10 cellular contexts compared by ENCODE assay signal in genomic region chr16:53542283-53542682, GRCh38.
"Had no signal": no experiment of that assay in that cellular context is flagged by ENCODE, and none has a peak within 500 bp of the region (broad histone marks: within the 10 kb centered on the region; RNA-seq: fewer than 3 reads in every experiment).

No MANE protein-coding gene starts in this region.

- H3K4me1 ChIP-seq: gastrocnemius medialis, tibial artery had no signal

- H3K4me3 Mint-ChIP-seq: activated CD4-positive, alpha-beta memory T cell treated with anti-CD3 and anti-CD28 coated beads for 36 hours; activated T-cell treated with anti-CD3 and anti-CD28 coated beads, Interleukin-2, amount 50 U/mL, for 4 hours; naive thymus-derived CD4-positive, alpha-beta T cell had no signal

- H3K36me3 ChIP-seq: gastrocnemius medialis, tibial artery had no signal

- H3K36me3 Mint-ChIP-seq: activated CD4-positive, alpha-beta memory T cell treated with anti-CD3 and anti-CD28 coated beads for 36 hours had no signal

- ATAC-seq: activated T-cell treated with anti-CD3 and anti-CD28 coated beads, Interleukin-2, amount 50 U/mL, for 4 hours; gastrocnemius medialis; naive thymus-derived CD4-positive, alpha-beta T cell had no signal

- H3K27ac Mint-ChIP-seq: activated CD4-positive, alpha-beta memory T cell treated with anti-CD3 and anti-CD28 coated beads for 36 hours; naive thymus-derived CD4-positive, alpha-beta T cell had no signal

- H3K27ac ChIP-seq: gastrocnemius medialis, skin epidermis, tibial artery had no signal

- DNase-seq: activated CD4-positive, alpha-beta memory T cell treated with anti-CD3 and anti-CD28 coated beads for 36 hours; activated CD4-positive, alpha-beta T cell treated with anti-CD3 and anti-CD28 coated beads for 1 hour; activated gamma-delta T cell; activated T-cell treated with anti-CD3 and anti-CD28 coated beads, Interleukin-2, amount 50 U/mL, for 4 hours; gastrocnemius medialis; naive thymus-derived CD4-positive, alpha-beta T cell; posterior cingulate gyrus; tibial artery had no signal

- H3K9me3 Mint-ChIP-seq: activated CD4-positive, alpha-beta memory T cell treated with anti-CD3 and anti-CD28 coated beads for 36 hours; activated T-cell treated with anti-CD3 and anti-CD28 coated beads, Interleukin-2, amount 50 U/mL, for 4 hours had no signal

- H3K4me3 ChIP-seq: gastrocnemius medialis, lung, skin epidermis, tibial artery had no signal

- H3K9me3 ChIP-seq: gastrocnemius medialis, tibial artery had no signal
